11 cellular contexts compared by ENCODE assay signal in genomic region chr1:214454619-214455396, GRCh38.
DNase-seq lines count a peak whose midpoint lies in the region; ATAC-seq, FAIRE-seq and TF ChIP-seq lines count a peak whose summit lies in the region.
"Had no signal": no experiment of that assay in that cellular context is flagged by ENCODE, and none has a peak within 500 bp of the region (broad histone marks: within the 10 kb centered on the region; RNA-seq: fewer than 3 reads in every experiment).

No MANE protein-coding gene starts in this region.

- peak overlapping the region; percentile 37 for H3K4me2 ChIP-seq in PC-3 (ENCODE audit: low read length)

- H3K4me1 ChIP-seq in PC-3 (ENCODE audit: insufficient read depth, low read length) (peaks cover 45% of the 10 kb centered on the region), endodermal cell (ENCODE audit: control insufficient read depth, insufficient read depth, low read length) (peaks cover 20% of the 10 kb centered on the region)

- peak overlapping the region; percentile 0 for H3K27ac Mint-ChIP-seq in endodermal cell
- no peak overlapping the region for H3K27ac Mint-ChIP-seq in activated T-cell treated with anti-CD3 and anti-CD28 coated beads, Interleukin-2, amount 50 U/mL, for 72 hours
- H3K27ac Mint-ChIP-seq: brain had no signal

- no peaks in the 10 kb centered on the region for H4K20me1 ChIP-seq in PC-3 (ENCODE audit: low read length)

- TF ChIP-seq CTCF in PC-3 (conservative IDR thresholded peaks at IDR 0.05; ENCODE audit: low read depth, low read length): no peak
- no peak for TF ChIP-seq CTCF in endodermal cell (conservative IDR thresholded peaks at IDR 0.05)
- no peak for TF ChIP-seq CTCF in retinal pigment epithelial cell (conservative IDR thresholded peaks at IDR 0.05; ENCODE audit: low read depth, low read length)

- H3K9me2 ChIP-seq in PC-3 (replicated peaks; ENCODE audit: low read length): no peaks in the 10 kb centered on the region

- H3K36me3 ChIP-seq in PC-3 (ENCODE audit: low read depth, low read length) (no peaks in the 10 kb centered on the region), endodermal cell (ENCODE audit: control insufficient read depth, insufficient read depth, low read length) (peaks cover 18% of the 10 kb centered on the region)
- H3K36me3 ChIP-seq: ovary had no signal

- CTCF ChIA-PET in PC-3 (lab: Charles Lee): no interaction called here

- peak; percentile 51 for ATAC-seq in PC-3
- no peak for ATAC-seq in activated T-cell treated with anti-CD3 and anti-CD28 coated beads, Interleukin-2, amount 50 U/mL, for 72 hours (replicated peaks in 1 of 2)

- H2AFZ ChIP-seq in PC-3 (ENCODE audit: low read length): peak overlapping the region; percentile 2; the same call in 1 of the 2 replicates

- no peak overlapping the region for H3K4me3 Mint-ChIP-seq in endodermal cell
- H3K4me3 Mint-ChIP-seq in activated T-cell treated with anti-CD3 and anti-CD28 coated beads, Interleukin-2, amount 50 U/mL, for 72 hours: no peak overlapping the region
- H3K4me3 Mint-ChIP-seq: brain had no signal

- peak overlapping the region; percentile 29 for H3K27ac ChIP-seq in PC-3 (ENCODE audit: low read length)
- H3K27ac ChIP-seq in endodermal cell (ENCODE audit: low read depth, low read length): no peak overlapping the region
- H3K27ac ChIP-seq: ovary had no signal

- H3K79me2 ChIP-seq in PC-3 (ENCODE audit: low read length): peaks cover 85% of the 10 kb centered on the region

- 83 to 86% methylated on average over 3 of the region's 3 CpGs for WGBS in endodermal cell (ENCODE audit: insufficient coverage in 1 of 2, insufficient read length in 1 of 2), 2 experiments

- H3K27me3 ChIP-seq in PC-3 (ENCODE audit: low read length) (no peaks in the 10 kb centered on the region), endodermal cell (ENCODE audit: control insufficient read depth, insufficient read depth, low read length, poor library complexity, severe bottlenecking) (no peaks in the 10 kb centered on the region)
- H3K27me3 ChIP-seq: ovary had no signal

- no peak for FAIRE-seq in GM12892 (lab: Jason Lieb, UNC)
- FAIRE-seq: A204.1 had no signal

- POLR2A ChIA-PET in PC-3 (lab: Charles Lee; ENCODE audit: unreplicated experiment): interaction anchor here (0.7 kb wide), 1 partner anchor 13 kb away, joined by 3 read pairs; no protein-coding TSS in a partner anchor

- DNase-seq in DMS53 (lab: John Stamatoyannopoulos, UW): peak; percentile 18
- DNase-seq in DMS53 treated with DMSO at 0.1 percent for 48 hours (lab: John Stamatoyannopoulos, UW; ENCODE audit: unreplicated experiment): no peak
- peak; percentile 64 for DNase-seq in PC-3
- DNase-seq in endodermal cell: no peak
- DNase-seq in retinal pigment epithelial cell (ENCODE audit: low read depth): peak; percentile 53
- no peak for DNase-seq in activated T-cell treated with anti-CD3 and anti-CD28 coated beads, Interleukin-2, amount 50 U/mL, for 72 hours
- DNase-seq in effector CD8-positive, alpha-beta T cell (lab: John Stamatoyannopoulos, UW): no peak
- no peak for DNase-seq in GM12892 (ENCODE audit: insufficient read length)
- DNase-seq: ovary had no signal

- no peaks in the 10 kb centered on the region for H3K27me3 Mint-ChIP-seq in endodermal cell (ENCODE audit: insufficient read depth)
- H3K27me3 Mint-ChIP-seq in activated T-cell treated with anti-CD3 and anti-CD28 coated beads, Interleukin-2, amount 50 U/mL, for 72 hours (ENCODE audit: low read depth): peaks cover 15% of the 10 kb centered on the region
- H3K27me3 Mint-ChIP-seq: brain had no signal

- H3K36me3 Mint-ChIP-seq in endodermal cell (ENCODE audit: low read depth): peaks cover 15% of the 10 kb centered on the region
- peaks cover 2 to 4% of the 10 kb centered on the region in 2 donors for H3K36me3 Mint-ChIP-seq in activated T-cell treated with anti-CD3 and anti-CD28 coated beads, Interleukin-2, amount 50 U/mL, for 72 hours (ENCODE audit: insufficient read depth in 2 of 2)
- H3K36me3 Mint-ChIP-seq: brain had no signal

- H3K4me3 ChIP-seq in PC-3 (ENCODE audit: low read length) (no peak overlapping the region), endodermal cell (ENCODE audit: low read length) (no peak overlapping the region), retinal pigment epithelial cell (ENCODE audit: low read length) (no peak overlapping the region)
- H3K4me3 ChIP-seq: ovary had no signal

- H3F3A ChIP-seq in PC-3 (ENCODE audit: low read length, unreplicated experiment): no peaks in the 10 kb centered on the region

- H3K4me1 Mint-ChIP-seq in endodermal cell: peaks cover 49% of the 10 kb centered on the region
- H3K4me1 Mint-ChIP-seq in activated T-cell treated with anti-CD3 and anti-CD28 coated beads, Interleukin-2, amount 50 U/mL, for 72 hours (ENCODE audit: low read depth): peaks cover 60% of the 10 kb centered on the region

- intact Hi-C loops in PC-3 (cut with micrococcal nuclease): no loop called here

- BruUV-seq in PC-3 (replicated peaks; lab: Mats Ljungman, UMichigan): no TSS peak

- H3K9me3 Mint-ChIP-seq in endodermal cell: no peaks in the 10 kb centered on the region
- no peaks in the 10 kb centered on the region for H3K9me3 Mint-ChIP-seq in activated T-cell treated with anti-CD3 and anti-CD28 coated beads, Interleukin-2, amount 50 U/mL, for 72 hours
- H3K9me3 Mint-ChIP-seq: brain had no signal

- H3K9ac ChIP-seq in PC-3 (ENCODE audit: low read length) (no peak overlapping the region), endodermal cell (ENCODE audit: extremely low read depth, low read length, poor library complexity, severe bottlenecking) (no peak overlapping the region)

- TF ChIP-seq POLR2A in GM12892 (IDR thresholded peaks at IDR 0.05; ENCODE audit: low read depth, low read length): no peak

- no peaks in the 10 kb centered on the region for H3K9me3 ChIP-seq in PC-3 (ENCODE audit: low read length)
- no peaks in the 10 kb centered on the region for H3K9me3 ChIP-seq in endodermal cell (ENCODE audit: control insufficient read depth, low read length)
- H3K9me3 ChIP-seq: ovary had no signal

Comparison
In these comparisons a context has a peak if more than half of its experiments do, and no peak if none do; other contexts are left out.
1. DNase-seq: peak in DMS53 (single experiment), PC-3 (single experiment) and retinal pigment epithelial cell (single experiment); none in DMS53 treated with DMSO at 0.1 percent for 48 hours (single experiment), endodermal cell (single experiment), activated T-cell treated with anti-CD3 and anti-CD28 coated beads, Interleukin-2, amount 50 U/mL, for 72 hours (0 of 2), effector CD8-positive, alpha-beta T cell (single experiment) and GM12892 (single experiment).